ENCODE assay signal across 27 cellular contexts in the genomic region with DNA sequence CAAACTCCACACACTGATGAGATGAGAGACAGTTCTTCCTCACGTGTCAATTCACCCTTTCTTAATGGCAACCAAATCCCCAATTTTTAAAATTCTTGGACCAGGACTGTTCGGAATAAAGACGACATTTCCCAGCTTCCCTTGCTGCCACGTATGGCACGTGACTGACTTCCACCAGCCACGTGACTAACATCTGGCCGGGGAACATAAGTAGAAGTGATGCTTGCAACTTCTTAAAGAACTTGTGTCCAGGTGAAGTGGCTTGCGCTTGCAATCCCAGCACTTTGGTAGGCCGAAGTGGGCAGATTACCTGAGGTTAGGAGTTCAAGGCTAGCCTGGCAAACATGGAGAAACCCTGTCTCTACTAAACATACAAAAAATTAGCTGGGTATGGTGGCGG.
"Had no signal": no experiment of that assay in that cellular context is flagged by ENCODE, and none has a peak within 500 bp of the region (broad histone marks: within the 10 kb centered on the region; RNA-seq: fewer than 3 reads in every experiment).

No MANE protein-coding gene starts in this region.

- H3K36me3 ChIP-seq: left lung, lower lobe of right lung, neural progenitor cell, neutrophil, ovary, sigmoid colon, spleen, suprapubic skin, thoracic aorta, tibial artery, upper lobe of right lung had no signal

- H3K27ac ChIP-seq: left lung, lower lobe of right lung, neural progenitor cell, neutrophil, ovary, sigmoid colon, spleen, suprapubic skin, thoracic aorta, tibial artery, upper lobe of right lung had no signal

- H3K4me2 ChIP-seq: neural progenitor cell had no signal

- H3K9me3 ChIP-seq: left lung, lower lobe of right lung, neutrophil, ovary, sigmoid colon, suprapubic skin, thoracic aorta, upper lobe of right lung had no signal

- H3K27me3 ChIP-seq: left lung, neural progenitor cell, neutrophil, ovary, sigmoid colon, spleen, suprapubic skin, tibial artery, upper lobe of right lung had no signal

- H3K4me3 ChIP-seq: left lung, lower lobe of right lung, neural progenitor cell, ovary, sigmoid colon, spleen, suprapubic skin, thoracic aorta, tibial artery, upper lobe of right lung had no signal

- FAIRE-seq: kidney, small intestine, urothelium cell line had no signal

- ATAC-seq: left colon; left lung; lower lobe of right lung; natural killer cell; right cardiac atrium; stimulated activated effector memory CD8-positive, alpha-beta T cell treated with anti-CD3 and anti-CD28 coated beads, Interleukin-12 subunit alpha, Interleukin-12 subunit beta, amount 100 ng/mL, for 72 hours; upper lobe of right lung had no signal

- DNase-seq: hippocampal formation; kidney; left colon; left lung; lower lobe of right lung; mammary epithelial cell; mesenchymal stem cell; naive B cell; natural killer cell; nephron progenitor cell; occipital lobe; ovary; right cardiac atrium; sigmoid colon; small intestine; spleen; stimulated activated CD4-positive, alpha-beta T cell treated with anti-CD3 and anti-CD28 coated beads, Interleukin-4, amount 100 ng/mL, for 24 hours; stimulated activated naive CD4-positive, alpha-beta T cell; tibial artery; trophoblast cell; upper lobe of right lung had no signal

- H3K4me1 ChIP-seq: left lung, lower lobe of right lung, neural progenitor cell, sigmoid colon, spleen, suprapubic skin, tibial artery, upper lobe of right lung had no signal
